Comparison of ENCODE assay signal across 18 cellular contexts in genomic region chr1:156925154-156926010, GRCh38. TPM values are rescaled to one million over a fixed set of nuclear protein-coding genes. Genes with fewer than 3 reads are reported as not detected.
DNase-seq lines count a peak whose midpoint lies in the region; ATAC-seq, FAIRE-seq and TF ChIP-seq lines count a peak whose summit lies in the region.
"Had no signal": no experiment of that assay in that cellular context is flagged by ENCODE, and none has a peak within 500 bp of the region (broad histone marks: within the 10 kb centered on the region; RNA-seq: fewer than 3 reads in every experiment).

No MANE protein-coding gene starts in this region.

- WGBS in A549 (ENCODE audit: missing lambda C conversion rate): 88% methylated on average over 5 of the region's 5 CpGs
- 79% methylated on average over 5 of the region's 5 CpGs for WGBS in HUES64

- H3K36me3 Mint-ChIP-seq in brain: no peaks in the 10 kb centered on the region
- peaks cover 2% of the 10 kb centered on the region for H3K36me3 Mint-ChIP-seq in neural crest cell (ENCODE audit: low read depth)
- H3K36me3 Mint-ChIP-seq in activated T-cell treated with anti-CD3 and anti-CD28 coated beads, Interleukin-2, amount 50 U/mL, for 4 hours (ENCODE audit: insufficient read depth): no peaks in the 10 kb centered on the region
- H3K36me3 Mint-ChIP-seq in activated CD4-positive, alpha-beta memory T cell treated with anti-CD3 and anti-CD28 coated beads for 36 hours: no peaks in the 10 kb centered on the region

- TF ChIP-seq EP300 in A549 (IDR thresholded peaks at IDR 0.05): no peak

- TF ChIP-seq CTCF in A549 (IDR thresholded peaks at IDR 0.05) (no peak), brain (conservative IDR thresholded peaks at IDR 0.05) (no peak), neural crest cell (conservative IDR thresholded peaks at IDR 0.05) (no peak)

- POLR2A ChIA-PET in A549 (lab: Yijun Ruan, JAX): no interaction called here
- POLR2A ChIA-PET in activated CD4-positive, alpha-beta memory T cell treated with anti-CD3 and anti-CD28 coated beads for 36 hours (lab: Charles Lee): no interaction called here

- no peak overlapping the region for H3K27ac ChIP-seq in A549
- H3K27ac ChIP-seq in HUES64 (ENCODE audit: low read depth, low read length): no peak overlapping the region
- H3K27ac ChIP-seq: C4-2B, GM23248, HL-60, Peyer's patch had no signal

- H3K27me3 Mint-ChIP-seq in brain (peaks cover 96% of the 10 kb centered on the region), neural crest cell (ENCODE audit: low read depth) (peaks cover 100% of the 10 kb centered on the region)
- H3K27me3 Mint-ChIP-seq in activated T-cell treated with anti-CD3 and anti-CD28 coated beads, Interleukin-2, amount 50 U/mL, for 4 hours (ENCODE audit: low read depth): peaks cover 92% of the 10 kb centered on the region
- peaks cover 76% of the 10 kb centered on the region for H3K27me3 Mint-ChIP-seq in activated CD4-positive, alpha-beta memory T cell treated with anti-CD3 and anti-CD28 coated beads for 36 hours

- H3K4me3 Mint-ChIP-seq in brain (peak overlapping the region in 3 of 5 experiments; percentile 26 to 34 (median 27)), neural crest cell (peak overlapping the region; percentile 47)
- H3K4me3 Mint-ChIP-seq in activated T-cell treated with anti-CD3 and anti-CD28 coated beads, Interleukin-2, amount 50 U/mL, for 4 hours: no peak overlapping the region
- H3K4me3 Mint-ChIP-seq in activated CD4-positive, alpha-beta memory T cell treated with anti-CD3 and anti-CD28 coated beads for 36 hours: no peak overlapping the region

- ATAC-seq in A549: no peak
- ATAC-seq in activated T-cell treated with anti-CD3 and anti-CD28 coated beads, Interleukin-2, amount 50 U/mL, for 4 hours: no peak

- H3K27me3 ChIP-seq in HUES64 (ENCODE audit: insufficient read depth, low read length): peaks cover 98% of the 10 kb centered on the region

- no peak for TF ChIP-seq RAD21 in A549 (conservative IDR thresholded peaks at IDR 0.05 in 1 of 2, IDR thresholded peaks at IDR 0.05 in 1 of 2)

- no peak for TF ChIP-seq POLR2A in A549 (IDR thresholded peaks at IDR 0.05; ENCODE audit: low read length)

- H3K4me1 ChIP-seq in A549: peaks cover 10% of the 10 kb centered on the region; the same call in 1 of the 3 replicates
- H3K4me1 ChIP-seq in HUES64 (ENCODE audit: insufficient read depth, low read length): peaks cover 3% of the 10 kb centered on the region; the same call in 1 of the 2 replicates

- H3K4me1 Mint-ChIP-seq in brain (peaks cover 22% of the 10 kb centered on the region), neural crest cell (peaks cover 17% of the 10 kb centered on the region)
- peaks cover 20% of the 10 kb centered on the region for H3K4me1 Mint-ChIP-seq in activated T-cell treated with anti-CD3 and anti-CD28 coated beads, Interleukin-2, amount 50 U/mL, for 4 hours (ENCODE audit: low read depth)
- peaks cover 18% of the 10 kb centered on the region for H3K4me1 Mint-ChIP-seq in activated CD4-positive, alpha-beta memory T cell treated with anti-CD3 and anti-CD28 coated beads for 36 hours (ENCODE audit: low read depth)

- no peak overlapping the region for H3K27ac Mint-ChIP-seq in brain
- no peak overlapping the region for H3K27ac Mint-ChIP-seq in neural crest cell (ENCODE audit: unreplicated experiment)
- H3K27ac Mint-ChIP-seq in activated CD4-positive, alpha-beta memory T cell treated with anti-CD3 and anti-CD28 coated beads for 36 hours: no peak overlapping the region

- no peak overlapping the region for H3K4me2 ChIP-seq in A549

- CTCF ChIA-PET in A549 (lab: Yijun Ruan, JAX): interaction anchor here (0.6 to 11.4 kb wide), 16 partner anchors 8 to 440 kb away, joined by 3 to 341 read pairs (median 20); partner anchors contain the start of genes HAPLN2, INSRR, NTRK1 and PEAR1
- CTCF ChIA-PET in activated CD4-positive, alpha-beta memory T cell treated with anti-CD3 and anti-CD28 coated beads for 36 hours (lab: Charles Lee): interaction anchor here (0.8 to 10.3 kb wide), 6 partner anchors 8 to 87 kb away, joined by 3 to 132 read pairs (median 4); partner anchors contain the start of gene PEAR1

- intact Hi-C loops in activated CD4-positive, alpha-beta memory T cell treated with anti-CD3 and anti-CD28 coated beads for 36 hours (cut with micrococcal nuclease): loop anchor here (5.0 kb wide), 1 partner anchor 198 kb away; the partner anchor contains the start of genes ISG20L2 and METTL25B

- H3K4me3 ChIP-seq in A549 (no peak overlapping the region), HUES64 (ENCODE audit: low read length) (0 out of 2 replicates have a peak overlapping the region, but pooled peaks have one; percentile 48)
- H3K4me3 ChIP-seq: GM23248, Peyer's patch had no signal

- no peaks in the 10 kb centered on the region for H3K36me3 ChIP-seq in HUES64 (ENCODE audit: insufficient read depth, low read length)
- H3K36me3 ChIP-seq: Peyer's patch had no signal

- H3K9me3 Mint-ChIP-seq in brain: peaks cover 0 to 14% (median 4%) of the 10 kb centered on the region in 5 experiments
- H3K9me3 Mint-ChIP-seq in neural crest cell: no peaks in the 10 kb centered on the region
- no peaks in the 10 kb centered on the region for H3K9me3 Mint-ChIP-seq in activated T-cell treated with anti-CD3 and anti-CD28 coated beads, Interleukin-2, amount 50 U/mL, for 4 hours
- H3K9me3 Mint-ChIP-seq in activated CD4-positive, alpha-beta memory T cell treated with anti-CD3 and anti-CD28 coated beads for 36 hours: no peaks in the 10 kb centered on the region

- DNase-seq in A549 (ENCODE audit: low read depth in 1 of 2, low spot score in 1 of 2) (no peak), neural crest cell (ENCODE audit: low read depth, low spot score) (no peak), hippocampal formation (lab: John Stamatoyannopoulos, UW) (no peak)
- no peak for DNase-seq in activated T-cell treated with anti-CD3 and anti-CD28 coated beads, Interleukin-2, amount 50 U/mL, for 4 hours
- no peak for DNase-seq in stimulated activated CD4-positive, alpha-beta T cell treated with anti-CD3 and anti-CD28 coated beads, Interleukin-2, amount 100 ng/mL, for 48 hours
- DNase-seq in activated CD4-positive, alpha-beta memory T cell treated with anti-CD3 and anti-CD28 coated beads for 36 hours: no peak
- DNase-seq: Caco-2, NCI-H1694, SHP77 treated with DMSO at 0.1 percent for 48 hours had no signal

- H3K9ac ChIP-seq in HUES64 (ENCODE audit: low read depth, low read length): no peak overlapping the region
- H3K9ac ChIP-seq: GM23248 had no signal

- H3K9me3 ChIP-seq in A549 (no peaks in the 10 kb centered on the region), HUES64 (ENCODE audit: insufficient read depth, low read depth, low read length) (no peaks in the 10 kb centered on the region)
- H3K9me3 ChIP-seq: Caco-2, Peyer's patch had no signal

- no peak for FAIRE-seq in A549 (lab: Jason Lieb, UNC)
- FAIRE-seq: A204.1, G401.6 had no signal

TF ChIP-seq in A549, 52 proteins besides CTCF, POLR2A, EP300 and RAD21 (continues in another document):
- TF ChIP-seq REST (IDR thresholded peaks at IDR 0.05): no peak
- no peak for TF ChIP-seq TP53 (CRISPR knock-in tag; IDR thresholded peaks at IDR 0.05)

RNA-seq across cellular contexts. Expression of gene LRRC71, which starts 5.0 kb away (rescaled TPM):
- 0.15 TPM in 1 of 2 replicates, not detected in the other for polyA plus RNA-seq in A549 (2011; rRNA removed)
- polyA plus RNA-seq in A549 (2012; cell fraction: cytosol; rRNA removed): 0.10 and 0.20 TPM in 2 replicates
- polyA plus RNA-seq in A549 (2012; cell fraction: nucleus; rRNA removed): 0.34 and 0.40 TPM in 2 replicates
- 0.10 to 0.33 TPM (median 0.14 TPM) in 3 replicates for polyA plus RNA-seq in A549 (2017; fragmentation: RNase III; extraction: RNeasy Plus Mini Kit Qiagen cat#74134 plus additional on column Dnase treatment)
- polyA minus RNA-seq in A549 (2011; rRNA and poly(A)+ RNA removed): not detected in 2 replicates
- polyA plus RNA-seq in HUES64 (2013, experiment 1 of 2): not detected
- not detected for polyA plus RNA-seq in HUES64 (2013, experiment 2 of 2)
- not detected for polyA plus RNA-seq in brain (ENCODE audit: insufficient read depth, low read depth, low replicate concordance)
- not detected in 2 replicates for total RNA-seq in neural crest cell
- not detected for total RNA-seq in activated T-cell treated with anti-CD3 and anti-CD28 coated beads, Interleukin-2, amount 50 U/mL, for 4 hours
- total RNA-seq in activated CD4-positive, alpha-beta memory T cell treated with anti-CD3 and anti-CD28 coated beads for 36 hours: not detected
- total RNA-seq: Caco-2, MCF 10A, Peyer's patch had no signal
- polyA plus RNA-seq: GM23248 had no signal

RNA-seq across cellular contexts. Expression of gene PEAR1, which starts 31.9 kb away (rescaled TPM):
- polyA plus RNA-seq in A549 (2011; rRNA removed) (1.7 and 2.9 TPM in 2 replicates), A549 (2017; fragmentation: RNase III; extraction: RNeasy Plus Mini Kit Qiagen cat#74134 plus additional on column Dnase treatment) (5.0 to 7.5 TPM (median 6.3 TPM) in 3 replicates), brain (ENCODE audit: insufficient read depth, low read depth, low replicate concordance) (2.2 TPM)
- 4.2 and 5.4 TPM in 2 replicates for polyA plus RNA-seq in A549 (2012; cell fraction: cytosol; rRNA removed)
- 27.8 and 33.5 TPM in 2 replicates for polyA plus RNA-seq in A549 (2012; cell fraction: nucleus; rRNA removed)
- polyA minus RNA-seq in A549 (2011; rRNA and poly(A)+ RNA removed): 0.79 and 1.4 TPM in 2 replicates
- 1.4 TPM for polyA plus RNA-seq in HUES64 (2013, experiment 1 of 2)
- 1.0 TPM for polyA plus RNA-seq in HUES64 (2013, experiment 2 of 2)
- 6.8 and 6.9 TPM in 2 replicates for total RNA-seq in neural crest cell
- total RNA-seq in activated T-cell treated with anti-CD3 and anti-CD28 coated beads, Interleukin-2, amount 50 U/mL, for 4 hours: under 1 TPM in 1 of 3 donors, not detected in 2; 0.05 TPM
- not detected for total RNA-seq in activated CD4-positive, alpha-beta memory T cell treated with anti-CD3 and anti-CD28 coated beads for 36 hours

Comparison
In these comparisons a context has a peak if more than half of its experiments do, and no peak if none do; other contexts are left out.
1. H3K4me3 Mint-ChIP-seq: peak in brain (3 of 5) and neural crest cell (single experiment); none in activated T-cell treated with anti-CD3 and anti-CD28 coated beads, Interleukin-2, amount 50 U/mL, for 4 hours (single experiment) and activated CD4-positive, alpha-beta memory T cell treated with anti-CD3 and anti-CD28 coated beads for 36 hours (single experiment).